1 cellular context compared by ENCODE assay signal in genomic region chr2:207484444-207485391, GRCh38.
TF ChIP-seq lines count a peak whose summit lies in the region.

No MANE protein-coding gene starts in this region.

TF ChIP-seq in GM23338, 12 proteins besides CTCF, POLR2A, EP300 and RAD21 (continued from another document):
- TF ChIP-seq ZNF462 (CRISPR knock-in tag; IDR thresholded peaks at IDR 0.05) (no peak), ETS1 (IDR thresholded peaks at IDR 0.05) (no peak), JUNB (IDR thresholded peaks at IDR 0.05; ENCODE audit: unreplicated experiment) (no peak), ZNF114 (CRISPR knock-in tag; IDR thresholded peaks at IDR 0.05) (no peak)
